Comparison of ENCODE assay signal across 17 cellular contexts in genomic region chr1:75579046-75579445, GRCh38. TPM values are rescaled to one million over a fixed set of nuclear protein-coding genes. Genes with fewer than 3 reads are reported as not detected.
DNase-seq lines count a peak whose midpoint lies in the region; ATAC-seq, FAIRE-seq and TF ChIP-seq lines count a peak whose summit lies in the region.
"Had no signal": no experiment of that assay in that cellular context is flagged by ENCODE, and none has a peak within 500 bp of the region (broad histone marks: within the 10 kb centered on the region; RNA-seq: fewer than 3 reads in every experiment).

No MANE protein-coding gene starts in this region.

- H3K4me3 Mint-ChIP-seq in MCF 10A (ENCODE audit: unreplicated experiment) = no peak overlapping the region
- H3K4me3 Mint-ChIP-seq: CD8-positive, alpha-beta memory T cell; HFFc6 had no signal

- no TSS peak for BruUV-seq in HepG2 (replicated peaks; lab: Mats Ljungman, UMichigan)
- no TSS peak for BruUV-seq in PC-3 (replicated peaks; lab: Mats Ljungman, UMichigan)
- no TSS peak for BruUV-seq in MCF 10A (replicated peaks; lab: Mats Ljungman, UMichigan)

- no peak overlapping the region for H3K27ac Mint-ChIP-seq in MCF 10A (ENCODE audit: low read depth, unreplicated experiment)
- H3K27ac Mint-ChIP-seq: CD8-positive, alpha-beta memory T cell; HFFc6 had no signal

- H3K36me3 Mint-ChIP-seq in MCF 10A (ENCODE audit: insufficient read depth, unreplicated experiment) = no peaks in the 10 kb centered on the region
- H3K36me3 Mint-ChIP-seq: CD8-positive, alpha-beta memory T cell had no signal

- no peaks in the 10 kb centered on the region for H3K4me1 ChIP-seq in liver (ENCODE audit: control insufficient read depth in 4 of 4, insufficient read depth in 4 of 4, low read length in 3 of 4)
- H3K4me1 ChIP-seq in HepG2 (ENCODE audit: insufficient read depth, low read length) = peaks cover 11% of the 10 kb centered on the region; the same call in 1 of the 2 replicates
- H3K4me1 ChIP-seq in MM.1S (ENCODE audit: low read length) = no peaks in the 10 kb centered on the region
- no peaks in the 10 kb centered on the region for H3K4me1 ChIP-seq in PC-3 (ENCODE audit: insufficient read depth, low read length)
- H3K4me1 ChIP-seq: BLaER1, Caco-2 had no signal

- H3K4me2 ChIP-seq in HepG2 (ENCODE audit: low read depth, low read length) (no peak overlapping the region), MM.1S (ENCODE audit: low read depth, low read length) (no peak overlapping the region), PC-3 (ENCODE audit: low read length) (no peak overlapping the region)
- H3K4me2 ChIP-seq: BLaER1 had no signal

- TF ChIP-seq EP300 in HepG2 (IDR thresholded peaks at IDR 0.05; ENCODE audit: low read depth in 2 of 2, low read length in 2 of 2) = no peak
- TF ChIP-seq EP300 in HepG2 (CRISPR knock-in tag; IDR thresholded peaks at IDR 0.05; ENCODE audit: borderline replicate concordance) = no peak

- intact Hi-C loops in HepG2 (cut with micrococcal nuclease; ENCODE audit: unreplicated experiment) (no loop called here), PC-3 (cut with micrococcal nuclease) (no loop called here), MCF 10A (cut with micrococcal nuclease) (no loop called here)

- H3K4me1 Mint-ChIP-seq in MCF 10A (ENCODE audit: insufficient read depth, unreplicated experiment) = no peaks in the 10 kb centered on the region
- H3K4me1 Mint-ChIP-seq: CD8-positive, alpha-beta memory T cell had no signal

- POLR2A ChIA-PET in HepG2 (lab: Yijun Ruan, JAX) = no interaction called here
- POLR2A ChIA-PET in PC-3 (lab: Charles Lee; ENCODE audit: unreplicated experiment) = no interaction called here
- POLR2A ChIA-PET in MCF 10A (lab: Yijun Ruan, JAX) = no interaction called here

- in situ Hi-C loops in HepG2 (cut with HindIII; ENCODE audit: extremely low pct_ligation_motif_present, low pct_unique_long_range_greater_than_20kb) = no loop called here

- H3K9ac ChIP-seq in liver (ENCODE audit: low read depth in 1 of 2, low read length in 2 of 2) (no peak overlapping the region), HepG2 (ENCODE audit: insufficient read depth, low read depth, low read length) (no peak overlapping the region), MM.1S (ENCODE audit: low read length) (no peak overlapping the region), PC-3 (ENCODE audit: low read length) (no peak overlapping the region)
- H3K9ac ChIP-seq: BLaER1 had no signal

- H3K36me3 ChIP-seq in liver (ENCODE audit: control insufficient read depth in 4 of 4, insufficient read depth in 3 of 4, low read depth in 1 of 4, low read length in 3 of 4) = no peaks in the 10 kb centered on the region
- H3K36me3 ChIP-seq in HepG2 (replicated peaks in 1 of 2; ENCODE audit: control insufficient read depth in 1 of 2, insufficient read depth in 2 of 2, low read length in 2 of 2) = no peaks in the 10 kb centered on the region
- H3K36me3 ChIP-seq in MM.1S (replicated peaks; ENCODE audit: insufficient read depth, low read length) = no peaks in the 10 kb centered on the region
- no peaks in the 10 kb centered on the region for H3K36me3 ChIP-seq in PC-3 (ENCODE audit: low read depth, low read length)
- H3K36me3 ChIP-seq: BLaER1 had no signal

- TF ChIP-seq CTCF in liver (IDR thresholded peaks at IDR 0.05; ENCODE audit: low read depth, low read length, missing input control) = no peak
- no peak for TF ChIP-seq CTCF in HepG2 (CRISPR knock-in tag; IDR thresholded peaks at IDR 0.05)
- TF ChIP-seq CTCF in fibroblast of pulmonary artery (IDR thresholded peaks at IDR 0.05; ENCODE audit: low read length, missing control alignments) = no peak
- TF ChIP-seq CTCF in MM.1S (IDR thresholded peaks at IDR 0.05; ENCODE audit: low read length) = no peak
- TF ChIP-seq CTCF in PC-3 (conservative IDR thresholded peaks at IDR 0.05; ENCODE audit: low read depth, low read length) = no peak
- no peak for TF ChIP-seq CTCF in MCF 10A (IDR thresholded peaks at IDR 0.05; ENCODE audit: unreplicated experiment)

- H3K4me3 ChIP-seq in liver (ENCODE audit: low read depth in 1 of 3, low read length in 3 of 3) (no peak overlapping the region), HepG2 (replicated peaks in 1 of 3; ENCODE audit: insufficient read depth in 1 of 3, low read depth in 2 of 3, low read length in 3 of 3) (no peak overlapping the region), fibroblast of pulmonary artery (replicated peaks; ENCODE audit: low read depth, low read length) (no peak overlapping the region), MM.1S (ENCODE audit: low read length) (no peak overlapping the region), PC-3 (ENCODE audit: low read length) (no peak overlapping the region)
- H3K4me3 ChIP-seq: BLaER1 had no signal

- no peak for FAIRE-seq in HepG2 (lab: Jason Lieb, UNC)

- H3K9me3 ChIP-seq in liver (ENCODE audit: control insufficient read depth in 4 of 4, low read length in 3 of 4) = no peaks in the 10 kb centered on the region
- H3K9me3 ChIP-seq in HepG2 (ENCODE audit: low read length) = no peaks in the 10 kb centered on the region
- H3K9me3 ChIP-seq in MM.1S (replicated peaks; ENCODE audit: insufficient read depth, low read length) = no peaks in the 10 kb centered on the region
- H3K9me3 ChIP-seq in PC-3 (ENCODE audit: low read length) = no peaks in the 10 kb centered on the region
- H3K9me3 ChIP-seq: BLaER1, Caco-2 had no signal

- H3K9me2 ChIP-seq in MM.1S (replicated peaks; ENCODE audit: insufficient read depth, low read length) = no peaks in the 10 kb centered on the region
- no peaks in the 10 kb centered on the region for H3K9me2 ChIP-seq in PC-3 (replicated peaks; ENCODE audit: low read length)

- H2AFZ ChIP-seq in HepG2 (ENCODE audit: low read length) = no peak overlapping the region
- H2AFZ ChIP-seq in MM.1S (ENCODE audit: low read length) = no peak overlapping the region
- no peak overlapping the region for H2AFZ ChIP-seq in PC-3 (ENCODE audit: low read length)

- H3F3A ChIP-seq in MM.1S (ENCODE audit: insufficient read depth, low read length) = no peaks in the 10 kb centered on the region
- no peaks in the 10 kb centered on the region for H3F3A ChIP-seq in PC-3 (ENCODE audit: low read length, unreplicated experiment)

- no peak for DNase-seq in HepG2 (ENCODE audit: low spot score)
- DNase-seq in fibroblast of pulmonary artery (ENCODE audit: low read depth) = peak; percentile 51
- DNase-seq in lung microvascular endothelial cell (ENCODE audit: low read depth in 2 of 2) = peak; percentile 57 to 88
- DNase-seq in MM.1S = no peak
- DNase-seq in PC-3 = no peak
- DNase-seq in MCF 10A (ENCODE audit: unreplicated experiment) = no peak
- DNase-seq: AML-193; Caco-2; CD8-positive, alpha-beta memory T cell; DMS53; GF-D8; HCEC 1CT; HFFc6 had no signal

- H4K20me1 ChIP-seq in HepG2 (ENCODE audit: insufficient read depth, low read length) = no peaks in the 10 kb centered on the region
- no peaks in the 10 kb centered on the region for H4K20me1 ChIP-seq in MM.1S (ENCODE audit: insufficient read depth, low read length)
- H4K20me1 ChIP-seq in PC-3 (ENCODE audit: low read length) = no peaks in the 10 kb centered on the region
- H4K20me1 ChIP-seq: BLaER1 had no signal

- CTCF ChIA-PET in HepG2 (lab: Yijun Ruan, JAX; ENCODE audit: low intra/inter-chr PET ratio, low total read pairs) (no interaction called here), PC-3 (lab: Charles Lee) (no interaction called here), MCF 10A (lab: Yijun Ruan, JAX) (interaction anchor here (0.7 kb wide), 1 partner anchor 124 kb away, joined by 3 read pairs; no protein-coding TSS in a partner anchor)

- peaks cover 19% of the 10 kb centered on the region for H3K27me3 Mint-ChIP-seq in MCF 10A (ENCODE audit: insufficient read depth, unreplicated experiment)

- H3K79me2 ChIP-seq in HepG2 (ENCODE audit: insufficient read depth, low read length) = no peaks in the 10 kb centered on the region
- H3K79me2 ChIP-seq in MM.1S (ENCODE audit: low read length) = no peaks in the 10 kb centered on the region
- H3K79me2 ChIP-seq in PC-3 (ENCODE audit: low read length) = no peaks in the 10 kb centered on the region

- H3K9me3 Mint-ChIP-seq in MCF 10A (ENCODE audit: unreplicated experiment) = no peaks in the 10 kb centered on the region

- no peak overlapping the region for H3K27ac ChIP-seq in liver (ENCODE audit: low read depth in 1 of 2, low read length in 2 of 2)
- H3K27ac ChIP-seq in HepG2 (ENCODE audit: extremely low read length, insufficient read depth, low read length) = no peak overlapping the region
- no peak overlapping the region for H3K27ac ChIP-seq in MM.1S (ENCODE audit: low read length)
- no peak overlapping the region for H3K27ac ChIP-seq in PC-3 (ENCODE audit: low read length)
- H3K27ac ChIP-seq: 22Rv1, BLaER1 had no signal

- no peak for ATAC-seq in HepG2
- no peak for ATAC-seq in GM21825 (IDR thresholded peaks at IDR 0.05; ENCODE audit: unreplicated experiment)
- ATAC-seq in PC-3 = no peak

- 58% methylated on average over 2 of the region's 2 CpGs for WGBS in liver
- 72% methylated on average over 2 of the region's 2 CpGs for WGBS in HepG2 (ENCODE audit: low lambda C conversion rate)

- TF ChIP-seq POLR2A in HepG2 (IDR thresholded peaks at IDR 0.05; ENCODE audit: insufficient read depth in 1 of 2, low read depth in 2 of 2, low read length in 2 of 2) = no peak

- H3K27me3 ChIP-seq in liver (ENCODE audit: control insufficient read depth in 4 of 4, insufficient read depth in 4 of 4, low read length in 3 of 4) = peaks cover 0 to 4% (median 0%) of the 10 kb centered on the region in 4 donors
- no peaks in the 10 kb centered on the region for H3K27me3 ChIP-seq in HepG2 (ENCODE audit: control insufficient read depth in 1 of 2, insufficient read depth in 2 of 2, low read length in 2 of 2)
- H3K27me3 ChIP-seq in MM.1S (replicated peaks; ENCODE audit: insufficient read depth, low read length) = no peaks in the 10 kb centered on the region
- peaks cover 32% of the 10 kb centered on the region for H3K27me3 ChIP-seq in PC-3 (ENCODE audit: low read length)
- H3K27me3 ChIP-seq: BLaER1 had no signal

- TF ChIP-seq RAD21 in liver (IDR thresholded peaks at IDR 0.05) (no peak), HepG2 (CRISPR knock-in tag; IDR thresholded peaks at IDR 0.05) (no peak)

RNA-seq across cellular contexts. Expression of gene SLC44A5, which starts 31.9 kb away (rescaled TPM):
- total RNA-seq in liver (1 to 10 TPM in 1 of 2 donors, under 1 TPM in 1; 0.25 to 1.1 TPM), HepG2 (2016; rRNA removed; fragmentation: Illumina TruSeq; extraction: Trizol) (4.2 and 8.0 TPM in 2 replicates), lung microvascular endothelial cell (0.99 and 2.2 TPM in 2 replicates), PC-3 (2014; rRNA removed) (not detected in 2 replicates), MCF 10A (2022) (11.6 and 14.3 TPM in 2 replicates)
- polyA plus RNA-seq in liver (under 1 TPM; 0.13 to 0.19 TPM), HepG2 (2011; rRNA removed) (13.9 and 16.0 TPM in 2 replicates)
- 0.51 and 0.53 TPM in 2 replicates for total RNA-seq in HepG2 (2016; cell fraction: cytosol; rRNA removed; fragmentation: Illumina TruSeq; extraction: Trizol; ENCODE audit: low read depth)
- 4.4 and 7.0 TPM in 2 replicates for total RNA-seq in HepG2 (2016; cell fraction: insoluble cytoplasmic fraction; rRNA removed; fragmentation: Illumina TruSeq; extraction: Trizol)
- 1.7 and 1.9 TPM in 2 replicates for total RNA-seq in HepG2 (2016; cell fraction: membrane; rRNA removed; fragmentation: Illumina TruSeq; extraction: Trizol)
- total RNA-seq in HepG2 (2016; cell fraction: nucleus; rRNA removed; fragmentation: Illumina TruSeq; extraction: Trizol) = 16.7 and 16.8 TPM in 2 replicates
- polyA plus RNA-seq in HepG2 (2011; cell fraction: cytosol; rRNA removed) = 2.1 and 3.7 TPM in 2 replicates
- 19.2 and 22.9 TPM in 2 replicates for polyA plus RNA-seq in HepG2 (2011; cell fraction: nucleus; rRNA removed)
- polyA plus RNA-seq in HepG2 (2012) = 7.3 and 10.1 TPM in 2 replicates
- 0.14 and 0.25 TPM in 2 replicates for polyA plus RNA-seq in HepG2 (2016; cell fraction: cytosol; fragmentation: Illumina TruSeq; extraction: Trizol; ENCODE audit: low read depth)
- 2.9 and 3.0 TPM in 2 replicates for polyA plus RNA-seq in HepG2 (2016; cell fraction: insoluble cytoplasmic fraction; fragmentation: Illumina TruSeq; extraction: Trizol; ENCODE audit: low read depth)
- 0.68 and 0.98 TPM in 2 replicates for polyA plus RNA-seq in HepG2 (2016; cell fraction: membrane; fragmentation: Illumina TruSeq; extraction: Trizol; ENCODE audit: low read depth)
- 26.7 and 30.5 TPM in 2 replicates for polyA plus RNA-seq in HepG2 (2016; cell fraction: nucleus; fragmentation: Illumina TruSeq; extraction: Trizol; ENCODE audit: insufficient read depth, low read depth)
- 0.05 and 6.4 TPM in 2 replicates for polyA minus RNA-seq in HepG2 (2011; rRNA and poly(A)+ RNA removed; ENCODE audit: low replicate concordance)
- 2.3 and 3.2 TPM in 2 replicates for polyA minus RNA-seq in HepG2 (2011; cell fraction: cytosol; rRNA and poly(A)+ RNA removed)
- 32.9 and 33.2 TPM in 2 replicates for polyA minus RNA-seq in HepG2 (2011; cell fraction: nucleus; rRNA and poly(A)+ RNA removed)
- total RNA-seq: HFFc6 had no signal

Comparison
In these comparisons a context has a peak if more than half of its experiments do, and no peak if none do; other contexts are left out.
1. DNase-seq: peak in fibroblast of pulmonary artery (single experiment) and lung microvascular endothelial cell (2 of 2); none in HepG2 (single experiment), MM.1S (single experiment), PC-3 (single experiment) and MCF 10A (single experiment).